8 cellular contexts compared by ENCODE assay signal in the genomic region with DNA sequence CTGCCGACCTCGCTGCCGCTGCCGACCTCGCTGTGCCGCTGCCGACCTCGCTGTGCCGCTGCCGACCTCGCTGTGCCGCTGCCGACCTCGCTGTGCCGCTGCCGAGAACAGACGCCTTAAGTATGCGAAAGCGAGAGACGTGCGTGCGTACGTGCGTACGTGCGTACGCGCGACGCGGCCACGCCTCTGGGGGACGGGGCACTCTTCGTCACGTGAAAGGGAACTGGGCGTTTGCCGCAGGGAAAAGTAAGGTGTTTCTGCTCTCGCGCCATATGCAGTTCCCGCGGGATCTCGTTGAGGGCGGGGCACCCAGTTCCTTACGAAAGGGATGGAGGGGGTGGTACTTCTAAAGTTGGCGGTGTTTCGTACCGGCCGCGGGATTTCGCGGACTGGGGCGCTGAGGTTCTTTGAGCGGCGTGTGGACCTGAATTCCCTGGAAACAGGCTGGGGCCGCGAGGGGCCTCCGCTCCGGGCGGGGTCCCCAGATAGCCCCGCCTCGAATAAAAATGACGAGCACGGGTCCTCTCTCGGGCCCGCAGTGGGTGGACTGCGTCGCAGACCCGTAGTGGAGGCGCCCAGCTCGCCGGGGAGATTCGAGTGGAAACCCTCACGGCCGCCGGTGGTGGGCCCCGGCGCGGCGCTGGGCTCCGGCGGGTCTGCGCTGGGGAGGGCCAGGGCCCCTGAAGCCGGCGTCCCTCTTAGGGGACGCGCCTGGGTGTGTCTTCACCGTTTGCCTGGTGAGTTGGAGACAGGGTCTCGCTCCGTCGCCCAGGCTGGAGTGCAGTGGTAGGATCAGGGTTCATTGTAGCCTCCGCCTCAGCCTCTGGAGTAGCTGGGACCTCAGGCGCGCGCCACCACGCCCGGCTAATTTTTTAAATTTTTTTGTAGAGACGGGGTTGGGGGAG. TPM values are rescaled to one million over a fixed set of nuclear protein-coding genes. Genes with fewer than 3 reads are reported as not detected.
DNase-seq lines count a peak whose midpoint lies in the region; ATAC-seq and TF ChIP-seq lines count a peak whose summit lies in the region.

TSS of gene EIF4A3 (minus strand) at position 94 of the 905 bp plus-strand sequence. CDS start 167 bp downstream, outside the sequence.

- H3K27ac Mint-ChIP-seq in neural progenitor cell = peak within 1 kb of the TSS; percentile 94

- peaks cover 4% of the 10 kb centered on the region for H3K27me3 Mint-ChIP-seq in neural progenitor cell (ENCODE audit: insufficient read depth, low read depth)

- no peaks in the 10 kb centered on the region for H3K9me3 Mint-ChIP-seq in neural progenitor cell

- H3K36me3 ChIP-seq in HEK293 (ENCODE audit: control insufficient read depth in 2 of 2, insufficient read depth in 1 of 2, low read length in 2 of 2) = peaks cover 23 to 35% of the 10 kb centered on the region in 2 experiments
- no peaks in the 10 kb centered on the region for H3K36me3 ChIP-seq in neural progenitor cell

- DNase-seq in GDM1 (lab: John Stamatoyannopoulos, UW) = peak; percentile 98
- peak; percentile 99 for DNase-seq in MV-4-11 (lab: John Stamatoyannopoulos, UW)
- peak; percentile 100 for DNase-seq in SK-MEL-5 (ENCODE audit: low read depth, low spot score)
- DNase-seq in activated naive CD4-positive, alpha-beta T cell treated with Interleukin-2 at 50 U/mL for 16 hours = peak; percentile 98
- peak; percentile 93 to 97 for DNase-seq in foreskin keratinocyte
- DNase-seq in neural progenitor cell (ENCODE audit: low spot score) = peak; percentile 99
- peak; percentile 97 for DNase-seq in stromal cell of bone marrow (ENCODE audit: low read depth)

- H3K4me3 ChIP-seq in HEK293 (ENCODE audit: low read depth, low read length) = peak within 1 kb of the TSS; percentile 97
- H3K4me3 ChIP-seq in neural progenitor cell = peak within 1 kb of the TSS; percentile 90

- H3K27ac ChIP-seq in HEK293 (ENCODE audit: extremely low read depth, low read depth, low read length) (peak within 1 kb of the TSS; percentile 84), foreskin keratinocyte (peak within 1 kb of the TSS; percentile 76), neural progenitor cell (no peak within 1 kb of the TSS)

- TF ChIP-seq CTCF in HEK293 (tag by site-specific recombination; IDR thresholded peaks at IDR 0.05) (no peak), foreskin keratinocyte (conservative IDR thresholded peaks at IDR 0.05) (peak; percentile 48), neural progenitor cell (IDR thresholded peaks at IDR 0.05) (no peak)

- H2AFZ ChIP-seq in neural progenitor cell (replicated peaks) = peak within 1 kb of the TSS; percentile 43

- H3K4me1 ChIP-seq in HEK293 (ENCODE audit: control insufficient read depth, insufficient read depth, low read length) (no peaks in the 10 kb centered on the region; the same call in 1 of the 2 replicates), foreskin keratinocyte (no peaks in the 10 kb centered on the region), neural progenitor cell (peaks cover 23% of the 10 kb centered on the region)

- H3K4me3 Mint-ChIP-seq in neural progenitor cell = peak within 1 kb of the TSS; percentile 99

- POLR2A ChIA-PET in HEK293 (lab: Yijun Ruan, JAX) = interaction anchor here (0.6 to 1.4 kb wide), 5 partner anchors 12 to 113 kb away, joined by 3 to 5 read pairs (median 4); partner anchors contain the start of genes GAA, RNF213 and SLC26A11

- peak within 1 kb of the TSS; percentile 93 for H3K4me2 ChIP-seq in neural progenitor cell

- CTCF ChIA-PET in HEK293 (lab: Yijun Ruan, JAX) = interaction anchor here (0.7 to 1.4 kb wide), 2 partner anchors 142 to 726 kb away, joined by 3 to 5 read pairs; no protein-coding TSS in a partner anchor

- peaks cover 64% of the 10 kb centered on the region for H3K79me2 ChIP-seq in neural progenitor cell (ENCODE audit: low read depth)

- peaks cover 22% of the 10 kb centered on the region for H3F3A ChIP-seq in neural progenitor cell (ENCODE audit: low read depth)

- H3K9me3 ChIP-seq in HEK293 (ENCODE audit: control insufficient read depth, insufficient read depth, low read depth, low read length) = no peaks in the 10 kb centered on the region
- H3K9me3 ChIP-seq in neural progenitor cell (ENCODE audit: low read depth) = no peaks in the 10 kb centered on the region

- H3K36me3 Mint-ChIP-seq in neural progenitor cell = peaks cover 5% of the 10 kb centered on the region

- in situ Hi-C loops in SK-MEL-5 (cut with HindIII; ENCODE audit: low pct_unique_long_range_greater_than_20kb, low sequenced_read_pairs) = no loop called here

- peaks cover 43% of the 10 kb centered on the region for H3K4me1 Mint-ChIP-seq in neural progenitor cell

- ATAC-seq in foreskin keratinocyte = peak; percentile 86

- peaks cover 44% of the 10 kb centered on the region for H4K20me1 ChIP-seq in neural progenitor cell (ENCODE audit: low read depth)

- H3K9ac ChIP-seq in neural progenitor cell = peak within 1 kb of the TSS; percentile 90

- H3K27me3 ChIP-seq in foreskin keratinocyte (no peaks in the 10 kb centered on the region), neural progenitor cell (no peaks in the 10 kb centered on the region)

TF ChIP-seq in HEK293, 187 proteins besides CTCF, POLR2A, EP300 and RAD21 (continues in another document):
- TF ChIP-seq ZNF621 (tag by site-specific recombination; IDR thresholded peaks at IDR 0.05) (no peak), ZNF777 (tag by site-specific recombination; IDR thresholded peaks at IDR 0.05; ENCODE audit: borderline replicate concordance) (no peak), GFI1B (tag by site-specific recombination; IDR thresholded peaks at IDR 0.05) (no peak), ZNF514 (tag by site-specific recombination; IDR thresholded peaks at IDR 0.05) (no peak), SCRT2 (tag by site-specific recombination; IDR thresholded peaks at IDR 0.05) (no peak), ZNF214 (tag by site-specific recombination; IDR thresholded peaks at IDR 0.05; ENCODE audit: borderline replicate concordance) (no peak), ZNF423 (tag by site-specific recombination; IDR thresholded peaks at IDR 0.05) (no peak), ZNF416 (tag by site-specific recombination; IDR thresholded peaks at IDR 0.05) (no peak), ZBTB8A (tag by site-specific recombination; IDR thresholded peaks at IDR 0.05) (peak; percentile 70), ZEB2 (tag by site-specific recombination; IDR thresholded peaks at IDR 0.05) (peak; percentile 87), ZNF704 (tag by site-specific recombination; IDR thresholded peaks at IDR 0.05) (no peak), ZNF37A (tag by site-specific recombination; IDR thresholded peaks at IDR 0.05) (no peak), ZNF324 (tag by site-specific recombination; IDR thresholded peaks at IDR 0.05) (no peak), ZNF558 (tag by site-specific recombination; IDR thresholded peaks at IDR 0.05) (no peak), ZNF146 (tag by site-specific recombination; IDR thresholded peaks at IDR 0.05) (no peak), ZXDB (tag by site-specific recombination; IDR thresholded peaks at IDR 0.05) (no peak)
- TF ChIP-seq, protein P1, sequence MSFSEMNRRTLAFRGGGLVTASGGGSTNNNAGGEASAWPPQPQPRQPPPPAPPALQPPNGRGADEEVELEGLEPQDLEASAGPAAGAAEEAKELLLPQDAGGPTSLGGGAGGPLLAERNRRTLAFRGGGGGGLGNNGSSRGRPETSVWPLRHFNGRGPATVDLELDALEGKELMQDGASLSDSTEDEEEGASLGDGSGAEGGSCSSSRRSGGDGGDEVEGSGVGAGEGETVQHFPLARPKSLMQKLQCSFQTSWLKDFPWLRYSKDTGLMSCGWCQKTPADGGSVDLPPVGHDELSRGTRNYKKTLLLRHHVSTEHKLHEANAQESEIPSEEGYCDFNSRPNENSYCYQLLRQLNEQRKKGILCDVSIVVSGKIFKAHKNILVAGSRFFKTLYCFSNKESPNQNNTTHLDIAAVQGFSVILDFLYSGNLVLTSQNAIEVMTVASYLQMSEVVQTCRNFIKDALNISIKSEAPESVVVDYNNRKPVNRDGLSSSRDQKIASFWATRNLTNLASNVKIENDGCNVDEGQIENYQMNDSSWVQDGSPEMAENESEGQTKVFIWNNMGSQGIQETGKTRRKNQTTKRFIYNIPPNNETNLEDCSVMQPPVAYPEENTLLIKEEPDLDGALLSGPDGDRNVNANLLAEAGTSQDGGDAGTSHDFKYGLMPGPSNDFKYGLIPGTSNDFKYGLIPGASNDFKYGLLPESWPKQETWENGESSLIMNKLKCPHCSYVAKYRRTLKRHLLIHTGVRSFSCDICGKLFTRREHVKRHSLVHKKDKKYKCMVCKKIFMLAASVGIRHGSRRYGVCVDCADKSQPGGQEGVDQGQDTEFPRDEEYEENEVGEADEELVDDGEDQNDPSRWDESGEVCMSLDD (tag by site-specific recombination; IDR thresholded peaks at IDR 0.05) = no peak; the same call in 1 of the 2 replicates
- TF ChIP-seq, protein P2, sequence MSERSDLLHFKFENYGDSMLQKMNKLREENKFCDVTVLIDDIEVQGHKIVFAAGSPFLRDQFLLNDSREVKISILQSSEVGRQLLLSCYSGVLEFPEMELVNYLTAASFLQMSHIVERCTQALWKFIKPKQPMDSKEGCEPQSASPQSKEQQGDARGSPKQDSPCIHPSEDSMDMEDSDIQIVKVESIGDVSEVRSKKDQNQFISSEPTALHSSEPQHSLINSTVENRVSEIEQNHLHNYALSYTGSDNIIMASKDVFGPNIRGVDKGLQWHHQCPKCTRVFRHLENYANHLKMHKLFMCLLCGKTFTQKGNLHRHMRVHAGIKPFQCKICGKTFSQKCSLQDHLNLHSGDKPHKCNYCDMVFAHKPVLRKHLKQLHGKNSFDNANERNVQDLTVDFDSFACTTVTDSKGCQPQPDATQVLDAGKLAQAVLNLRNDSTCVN (tag by site-specific recombination; optimal IDR thresholded peaks at IDR 0.05) = peak; percentile 96

RNA-seq across cellular contexts. Expression of gene EIF4A3, which starts in this region (rescaled TPM):
- 567 and 602 TPM in 2 replicates for total RNA-seq in SK-MEL-5 (2014; rRNA removed; shearing (Covaris generic))
- polyA plus RNA-seq in SK-MEL-5 (2015; cell fraction: cytosol; rRNA removed) = 264 and 266 TPM in 2 replicates
- polyA plus RNA-seq in SK-MEL-5 (2015; cell fraction: nucleus; rRNA removed) = 198 and 244 TPM in 2 replicates
- total RNA-seq in foreskin keratinocyte (104 and 105 TPM in 2 replicates), neural progenitor cell (ENCODE audit: low replicate concordance) (89.3 and 102 TPM in 2 replicates)
- polyA plus RNA-seq in foreskin keratinocyte = 96.1 and 105 TPM in 2 replicates
